In genomic region chr5:17001418-17001817, GRCh38 we compare ENCODE assay signal across 1 cellular context.
TF ChIP-seq lines count a peak whose summit lies in the region.

No MANE protein-coding gene starts in this region.

TF ChIP-seq in GM12878, 131 proteins besides CTCF, POLR2A, EP300 and RAD21 (continued from another document):
- no peak for TF ChIP-seq E2F8 (IDR thresholded peaks at IDR 0.05; ENCODE audit: low read depth, partially characterized antibody)
- TF ChIP-seq HSF1 (IDR thresholded peaks at IDR 0.05; ENCODE audit: low read depth, low read length), result no peak
- no peak for TF ChIP-seq CUX1 (IDR thresholded peaks at IDR 0.05; ENCODE audit: insufficient replicate concordance, low read depth, low read length)
TF ChIP-seq in GM12878: peak in this region for 0.
